ENCODE assay signal across 31 cellular contexts in genomic region chr4:159029481-159029880, GRCh38.
"Had no signal": no experiment of that assay in that cellular context is flagged by ENCODE, and none has a peak within 500 bp of the region (broad histone marks: within the 10 kb centered on the region; RNA-seq: fewer than 3 reads in every experiment).

No MANE protein-coding gene starts in this region.

- H3K9me3 ChIP-seq: adrenal gland, body of pancreas, colonic mucosa, esophagus muscularis mucosa, gastroesophageal sphincter, heart right ventricle had no signal

- DNase-seq: activated B cell treated with CpG ODN at 0.5 μM for 24 hours; activated CD4-positive, alpha-beta memory T cell treated with anti-CD3 and anti-CD28 coated beads for 36 hours; activated CD4-positive, alpha-beta T cell treated with anti-CD3 and anti-CD28 coated beads for 36 hours; activated CD4-positive, alpha-beta T cell treated with anti-CD3 and anti-CD28 coated beads, Interleukin-2, amount 10 ng/mL, durations not matched to agents 24 days and 14 days; activated CD4-positive, CD25-positive, alpha-beta regulatory T cell treated with anti-CD3 and anti-CD28 coated beads, Interleukin-2, amount 50 U/mL, for 72 hours; activated CD8-positive, alpha-beta memory T cell treated with anti-CD3 and anti-CD28 coated beads, Interleukin-2, amount 10 ng/mL, durations not matched to agents 7 days and 5 days; activated CD8-positive, alpha-beta memory T cell treated with anti-CD3 and anti-CD28 coated beads, Interleukin-2, amount 50 U/mL, for 4 hours; activated CD8-positive, alpha-beta T cell treated with anti-CD3 and anti-CD28 coated beads, Interleukin-2, amount 10 ng/mL, durations not matched to agents 7 days and 5 days; activated effector memory CD4-positive, alpha-beta T cell treated with anti-CD3 and anti-CD28 coated beads, Interleukin-2, amount 50 U/mL, for 16 hours; activated naive CD4-positive, alpha-beta T cell treated with anti-CD3 and anti-CD28 coated beads for 36 hours; activated naive CD8-positive, alpha-beta T cell treated with anti-CD3 and anti-CD28 coated beads for 36 hours; activated naive CD8-positive, alpha-beta T cell treated with anti-CD3 and anti-CD28 coated beads, Interleukin-2, amount 50 U/mL, for 24 hours; activated T-cell treated with anti-CD3 and anti-CD28 coated beads, Interleukin-2, amount 50 U/mL, for 1 hour; activated T-cell treated with anti-CD3 and anti-CD28 coated beads, Interleukin-2, amount 50 U/mL, for 48 hours; adrenal gland; amygdala; aorta; body of pancreas; caudate nucleus; colonic mucosa; dorsolateral prefrontal cortex; effector memory CD4-positive, alpha-beta T cell; endodermal cell; erythroblast; foreskin melanocyte; heart right ventricle; T-helper 2 cell; WERI-Rb-1 had no signal

- ATAC-seq: activated CD4-positive, alpha-beta T cell treated with anti-CD3 and anti-CD28 coated beads for 36 hours; activated CD8-positive, alpha-beta memory T cell treated with anti-CD3 and anti-CD28 coated beads, Interleukin-2, amount 10 ng/mL, durations not matched to agents 7 days and 5 days; activated CD8-positive, alpha-beta T cell treated with anti-CD3 and anti-CD28 coated beads, Interleukin-2, amount 10 ng/mL, durations not matched to agents 7 days and 5 days; activated naive CD8-positive, alpha-beta T cell treated with anti-CD3 and anti-CD28 coated beads, Interleukin-2, amount 50 U/mL, for 24 hours; body of pancreas; gastroesophageal sphincter; heart right ventricle had no signal

- H3K27ac ChIP-seq: adrenal gland, body of pancreas, colonic mucosa, dorsolateral prefrontal cortex, esophagus muscularis mucosa, gastroesophageal sphincter, heart right ventricle, WERI-Rb-1 had no signal

- FAIRE-seq: TTC549 had no signal

- H3K27me3 ChIP-seq: adrenal gland, body of pancreas, colonic mucosa, dorsolateral prefrontal cortex, esophagus muscularis mucosa, gastroesophageal sphincter, heart right ventricle had no signal

- H3K4me1 ChIP-seq: adrenal gland, body of pancreas, colonic mucosa, gastroesophageal sphincter had no signal

- H3K4me3 ChIP-seq: adrenal gland, body of pancreas, colonic mucosa, dorsolateral prefrontal cortex, esophagus muscularis mucosa, gastroesophageal sphincter, heart right ventricle had no signal

- H3K36me3 ChIP-seq: adrenal gland, colonic mucosa, esophagus muscularis mucosa, gastroesophageal sphincter, heart right ventricle, WERI-Rb-1 had no signal
